24 cellular contexts compared by ENCODE assay signal in genomic region chr3:49591615-49592014, GRCh38.
"Had no signal": no experiment of that assay in that cellular context is flagged by ENCODE, and none has a peak within 500 bp of the region (broad histone marks: within the 10 kb centered on the region; RNA-seq: fewer than 3 reads in every experiment).

No MANE protein-coding gene starts in this region.

- H3K27ac ChIP-seq: adrenal gland, breast epithelium, colonic mucosa had no signal

- ATAC-seq: activated CD8-positive, alpha-beta T cell treated with anti-CD3 and anti-CD28 coated beads, Interleukin-2, amount 10 ng/mL, durations not matched to agents 7 days and 5 days; T-helper 17 cell; WTC11 had no signal

- H3K4me1 ChIP-seq: adrenal gland, breast epithelium, colonic mucosa had no signal

- H3K4me3 ChIP-seq: adrenal gland, breast epithelium, colonic mucosa had no signal

- H3K27me3 ChIP-seq: adrenal gland, breast epithelium, colonic mucosa had no signal

- H3K9me3 ChIP-seq: adrenal gland, breast epithelium, colonic mucosa had no signal

- DNase-seq: activated CD4-positive, alpha-beta T cell treated with anti-CD3 and anti-CD28 coated beads for 48 hours; activated CD4-positive, alpha-beta T cell treated with anti-CD3 and anti-CD28 coated beads, Interleukin-2, amount 50 U/mL, for 4 hours; activated CD4-positive, CD25-positive, alpha-beta regulatory T cell treated with anti-CD3 and anti-CD28 coated beads, Interleukin-2, amount 50 U/mL, for 72 hours; activated CD8-positive, alpha-beta memory T cell treated with anti-CD3 and anti-CD28 coated beads, Interleukin-2, amount 50 U/mL, for 48 hours; activated CD8-positive, alpha-beta T cell treated with anti-CD3 and anti-CD28 coated beads, Interleukin-2, amount 10 ng/mL, durations not matched to agents 7 days and 5 days; activated naive CD4-positive, alpha-beta T cell treated with anti-CD3 and anti-CD28 coated beads, Interleukin-2, amount 50 U/mL, for 16 hours; activated naive CD8-positive, alpha-beta T cell treated with anti-CD3 and anti-CD28 coated beads, Interleukin-2, amount 10 ng/mL, durations not matched to agents 7 days and 5 days; activated T-cell treated with anti-CD3 and anti-CD28 coated beads, Interleukin-2, amount 50 U/mL, for 1 hour; adrenal gland; aorta; caudate nucleus; colonic mucosa; NCI-H1048; NCI-H1417 treated with DMSO at 0.1 percent for 48 hours; NCI-H1694; NCI-H2029 treated with DMSO at 0.1 percent for 48 hours; NCI-H446; NCI-H524; NCI-H748 treated with DMSO at 0.1 percent for 48 hours; SIG-M5; T-helper 17 cell; T-helper 9 cell had no signal

- H3K36me3 ChIP-seq: adrenal gland, breast epithelium, colonic mucosa had no signal
